ENCODE assay signal across 10 cellular contexts in the genomic region with DNA sequence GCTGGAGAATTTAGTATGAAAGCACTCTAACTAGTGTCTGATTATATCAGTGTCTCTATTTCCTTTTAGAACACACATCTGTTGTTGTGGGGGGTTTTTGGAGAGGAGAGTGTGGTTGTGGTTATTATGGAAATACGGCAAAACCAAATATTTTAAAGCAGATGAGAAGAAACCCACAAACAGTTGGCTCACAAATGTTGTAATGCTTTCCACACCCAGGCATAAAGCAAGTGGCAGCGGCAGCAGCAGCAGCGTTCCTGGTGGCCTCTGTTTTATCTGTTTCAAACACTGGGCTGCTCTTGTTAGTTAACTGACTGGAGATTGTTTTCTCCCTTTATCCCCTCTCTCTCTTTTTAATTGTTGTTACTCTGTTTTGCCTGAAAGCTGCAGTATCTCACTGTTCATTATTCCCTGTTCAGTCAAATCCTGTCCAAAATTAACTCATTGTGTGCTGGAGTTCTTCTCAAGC.
DNase-seq lines count a peak whose midpoint lies in the region; ATAC-seq and TF ChIP-seq lines count a peak whose summit lies in the region.
"Had no signal": no experiment of that assay in that cellular context is flagged by ENCODE, and none has a peak within 500 bp of the region (broad histone marks: within the 10 kb centered on the region; RNA-seq: fewer than 3 reads in every experiment).

No MANE protein-coding gene starts in this region.

- no peaks in the 10 kb centered on the region for H3K36me3 Mint-ChIP-seq in brain
- H3K36me3 Mint-ChIP-seq in nephron progenitor cell (ENCODE audit: low read depth), result no peaks in the 10 kb centered on the region
- H3K36me3 Mint-ChIP-seq: naive B cell had no signal

- H3K4me1 Mint-ChIP-seq in brain, result peaks cover 73% of the 10 kb centered on the region
- peaks cover 83% of the 10 kb centered on the region for H3K4me1 Mint-ChIP-seq in nephron progenitor cell
- H3K4me1 Mint-ChIP-seq: naive B cell had no signal

- H3K27me3 Mint-ChIP-seq in brain (peaks cover 26% of the 10 kb centered on the region), nephron progenitor cell (ENCODE audit: low read depth, poor library complexity) (no peaks in the 10 kb centered on the region)

- peak overlapping the region in 3 of 5 experiments; percentile 49 to 96 (median 93) for H3K27ac Mint-ChIP-seq in brain
- peak overlapping the region; percentile 10 for H3K27ac Mint-ChIP-seq in nephron progenitor cell
- H3K27ac Mint-ChIP-seq: naive B cell had no signal

- peak; percentile 38 to 60 for TF ChIP-seq CTCF in brain (conservative IDR thresholded peaks at IDR 0.05)
- peak; percentile 16 for TF ChIP-seq CTCF in nephron progenitor cell (IDR thresholded peaks at IDR 0.05)

- H3K4me3 Mint-ChIP-seq in brain (peak overlapping the region in 3 of 5 experiments; percentile 23 to 83 (median 57)), nephron progenitor cell (peak overlapping the region; percentile 11)
- H3K4me3 Mint-ChIP-seq: naive B cell had no signal

- DNase-seq in GM04504 (ENCODE audit: low read depth) (peak; percentile 54), KG1 (lab: John Stamatoyannopoulos, UW) (peak; percentile 36), nephron progenitor cell (no peak), NCI-H1092 (lab: John Stamatoyannopoulos, UW) (no peak)
- DNase-seq in stimulated activated CD4-positive, alpha-beta T cell treated with anti-CD3 and anti-CD28 coated beads, Interleukin-4, amount 100 ng/mL, for 1 hour, result no peak
- DNase-seq: naive B cell, NCI-H1092 treated with DMSO at 0.1 percent for 48 hours had no signal

- no peak for ATAC-seq in GM18909 (IDR thresholded peaks at IDR 0.05; ENCODE audit: poor library complexity, unreplicated experiment)
- no peak for ATAC-seq in HG02763 (IDR thresholded peaks at IDR 0.05; ENCODE audit: unreplicated experiment)

- H3K9me3 Mint-ChIP-seq in brain (no peaks in the 10 kb centered on the region), nephron progenitor cell (no peaks in the 10 kb centered on the region)

Comparison
In these comparisons a context has a peak if more than half of its experiments do, and no peak if none do; other contexts are left out.
1. DNase-seq: peak in GM04504 (single experiment) and KG1 (single experiment); none in nephron progenitor cell (single experiment), NCI-H1092 (single experiment) and stimulated activated CD4-positive, alpha-beta T cell treated with anti-CD3 and anti-CD28 coated beads, Interleukin-4, amount 100 ng/mL, for 1 hour (single experiment).